In the genomic region with DNA sequence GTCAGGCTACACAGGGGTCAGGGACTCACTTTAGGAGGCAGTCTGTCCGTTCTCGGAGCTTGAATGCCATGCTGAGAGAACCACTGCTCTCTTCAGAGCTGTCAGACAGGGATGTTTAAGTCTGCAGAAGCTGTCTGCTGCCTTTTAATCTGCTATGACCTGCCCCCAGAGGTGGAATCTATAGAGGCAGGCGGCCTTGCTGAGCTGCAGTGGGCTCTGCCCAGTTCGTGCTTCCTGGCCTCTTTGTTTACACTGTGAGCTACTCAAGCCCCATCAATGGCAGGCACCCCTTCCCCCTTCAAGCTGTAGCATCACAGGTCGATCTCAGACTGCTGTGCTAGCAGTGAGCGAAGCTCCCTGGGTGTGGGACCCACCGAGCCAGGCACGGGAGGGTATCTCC, we compare ENCODE assay signal across 32 cellular contexts. TPM values are rescaled to one million over a fixed set of nuclear protein-coding genes. Genes with fewer than 3 reads are reported as not detected.
"Had no signal": no experiment of that assay in that cellular context is flagged by ENCODE, and none has a peak within 500 bp of the region (broad histone marks: within the 10 kb centered on the region; RNA-seq: fewer than 3 reads in every experiment).

No MANE protein-coding gene starts in this region.

- H3K4me3 Mint-ChIP-seq: activated CD4-positive, alpha-beta T cell treated with anti-CD3 and anti-CD28 coated beads for 36 hours; activated CD4-positive, alpha-beta T cell treated with anti-CD3 and anti-CD28 coated beads, Interleukin-2, amount 10 ng/mL, durations not matched to agents 7 days and 5 days; activated CD8-positive, alpha-beta T cell treated with anti-CD3 and anti-CD28 coated beads, Interleukin-2, amount 10 ng/mL, durations not matched to agents 7 days and 5 days; activated naive CD4-positive, alpha-beta T cell treated with anti-CD3 and anti-CD28 coated beads, Interleukin-2, amount 50 U/mL, for 24 hours; activated naive CD8-positive, alpha-beta T cell treated with anti-CD3 and anti-CD28 coated beads, Interleukin-2, amount 10 ng/mL, durations not matched to agents 7 days and 5 days; activated T-cell treated with anti-CD3 and anti-CD28 coated beads, Interleukin-2, amount 50 U/mL, for 24 hours had no signal

- H3K27me3 Mint-ChIP-seq: activated CD4-positive, alpha-beta T cell treated with anti-CD3 and anti-CD28 coated beads, Interleukin-2, amount 10 ng/mL, durations not matched to agents 7 days and 5 days; activated T-cell treated with anti-CD3 and anti-CD28 coated beads, Interleukin-2, amount 50 U/mL, for 24 hours had no signal

- H3K27ac Mint-ChIP-seq: activated CD4-positive, alpha-beta T cell treated with anti-CD3 and anti-CD28 coated beads for 36 hours; activated CD4-positive, alpha-beta T cell treated with anti-CD3 and anti-CD28 coated beads, Interleukin-2, amount 10 ng/mL, durations not matched to agents 7 days and 5 days; activated CD8-positive, alpha-beta T cell treated with anti-CD3 and anti-CD28 coated beads, Interleukin-2, amount 10 ng/mL, durations not matched to agents 7 days and 5 days; activated naive CD4-positive, alpha-beta T cell treated with anti-CD3 and anti-CD28 coated beads, Interleukin-2, amount 50 U/mL, for 24 hours; activated naive CD8-positive, alpha-beta T cell treated with anti-CD3 and anti-CD28 coated beads, Interleukin-2, amount 10 ng/mL, durations not matched to agents 7 days and 5 days; activated T-cell treated with anti-CD3 and anti-CD28 coated beads, Interleukin-2, amount 50 U/mL, for 24 hours; activated T-helper 2 cell treated with anti-CD3 and anti-CD28 coated beads, Interferon-gamma antibody, Interleukin-2, Interleukin-4, amounts not matched to agents 10 μg/mL and 5 μg/mL and 100 μg/mL, durations not matched to agents 14 hours and 24 hours and 36 hours had no signal

- H3K36me3 Mint-ChIP-seq: activated naive CD4-positive, alpha-beta T cell treated with anti-CD3 and anti-CD28 coated beads, Interleukin-2, amount 50 U/mL, for 24 hours; activated naive CD8-positive, alpha-beta T cell treated with anti-CD3 and anti-CD28 coated beads, Interleukin-2, amount 10 ng/mL, durations not matched to agents 7 days and 5 days had no signal

- DNase-seq: activated CD4-positive, alpha-beta T cell treated with anti-CD3 and anti-CD28 coated beads for 36 hours; activated CD4-positive, alpha-beta T cell treated with anti-CD3 and anti-CD28 coated beads, Interleukin-2, amount 10 ng/mL, durations not matched to agents 7 days and 5 days; activated CD4-positive, alpha-beta T cell treated with anti-CD3 and anti-CD28 coated beads, Interleukin-2, amount 50 U/mL, for 48 hours; activated CD8-positive, alpha-beta T cell treated with anti-CD3 and anti-CD28 coated beads, Interleukin-2, amount 10 ng/mL, durations not matched to agents 7 days and 5 days; activated gamma-delta T cell; activated naive CD4-positive, alpha-beta T cell treated with Interleukin-2 at 50 U/mL for 16 hours; activated naive CD8-positive, alpha-beta T cell treated with anti-CD3 and anti-CD28 coated beads, Interleukin-2, amount 10 ng/mL, durations not matched to agents 7 days and 5 days; activated T-cell treated with anti-CD3 and anti-CD28 coated beads, Interleukin-2, amount 50 U/mL, for 24 hours; amygdala; cerebellar nuclear complex; NCI-H1092 treated with DMSO at 0.1 percent for 48 hours; NCI-H1417; NCI-H146; NCI-H187; NCI-H2029 treated with DMSO at 0.1 percent for 48 hours; NCI-H2107; NCI-H2171; NCI-H524; NCI-H69; NK-92 treated with Interleukin-12 subunit alpha and Interleukin-12 subunit beta, amount 100 ng/mL, for 24 hours; OCI-M1; Right ventricle myocardium superior; SW 1271; T-helper 1 cell; T-helper 2 cell; T1000 had no signal

- H3K27ac ChIP-seq: ascending aorta, breast epithelium, KMS-11 had no signal

- H3K4me1 Mint-ChIP-seq: activated CD4-positive, alpha-beta T cell treated with anti-CD3 and anti-CD28 coated beads, Interleukin-2, amount 10 ng/mL, durations not matched to agents 7 days and 5 days; activated naive CD4-positive, alpha-beta T cell treated with anti-CD3 and anti-CD28 coated beads, Interleukin-2, amount 50 U/mL, for 24 hours; activated naive CD8-positive, alpha-beta T cell treated with anti-CD3 and anti-CD28 coated beads, Interleukin-2, amount 10 ng/mL, durations not matched to agents 7 days and 5 days had no signal

- H3K4me1 ChIP-seq: ascending aorta, breast epithelium had no signal

- H3K9ac ChIP-seq: KMS-11 had no signal

- H3K4me3 ChIP-seq: ascending aorta, breast epithelium had no signal

- H3K36me3 ChIP-seq: ascending aorta, breast epithelium had no signal

- ATAC-seq: activated CD4-positive, alpha-beta T cell treated with anti-CD3 and anti-CD28 coated beads for 36 hours; activated CD4-positive, CD25-positive, alpha-beta regulatory T cell treated with anti-CD3 and anti-CD28 coated beads, Interleukin-2, amount 50 U/mL, for 24 hours; activated CD8-positive, alpha-beta T cell treated with anti-CD3 and anti-CD28 coated beads, Interleukin-2, amount 10 ng/mL, durations not matched to agents 7 days and 5 days had no signal

- H3K4me2 ChIP-seq: KMS-11 had no signal

- H3K27me3 ChIP-seq: ascending aorta, breast epithelium had no signal

RNA-seq across cellular contexts. Expression of a gene that starts 31.5 kb away (rescaled TPM):
- total RNA-seq: activated CD4-positive, alpha-beta T cell treated with anti-CD3 and anti-CD28 coated beads, Interleukin-2, amount 10 ng/mL, durations not matched to agents 7 days and 5 days; activated CD8-positive, alpha-beta T cell treated with anti-CD3 and anti-CD28 coated beads, Interleukin-2, amount 10 ng/mL, durations not matched to agents 7 days and 5 days; activated naive CD8-positive, alpha-beta T cell treated with anti-CD3 and anti-CD28 coated beads, Interleukin-2, amount 10 ng/mL, durations not matched to agents 7 days and 5 days had no signal
